Comparison of ENCODE assay signal across 17 cellular contexts in genomic region chr7:92827464-92827863, GRCh38. TPM values are rescaled to one million over a fixed set of nuclear protein-coding genes. Genes with fewer than 3 reads are reported as not detected.
A peak's percentile ranks its signal among the peaks of the same experiment; 100 is the strongest.
DNase-seq lines count a peak whose midpoint lies in the region; ATAC-seq and TF ChIP-seq lines count a peak whose summit lies in the region.
"Had no signal": no experiment of that assay in that cellular context is flagged by ENCODE, and none has a peak within 500 bp of the region (broad histone marks: within the 10 kb centered on the region; RNA-seq: fewer than 3 reads in every experiment).

No MANE protein-coding gene starts in this region.

- in situ Hi-C loops in mammary epithelial cell (cut with MboI; ENCODE audit: low sequenced_read_pairs in 2 of 2), result no loop called here

- DNase-seq in natural killer cell treated with Interleukin-12 subunit alpha and Interleukin-12 subunit beta and Interleukin-15 and Interleukin-18, amount 100 ng/mL, for 72 hours (ENCODE audit: low spot score), result no peak
- DNase-seq in natural killer cell (no peak), NCI-H69 (lab: John Stamatoyannopoulos, UW) (peak; percentile 58), mammary epithelial cell (no peak), type B pancreatic cell (ENCODE audit: extremely low spot score, unreplicated experiment) (no peak)
- DNase-seq: activated effector memory CD4-positive, alpha-beta T cell treated with anti-CD3 and anti-CD28 coated beads, Interleukin-2, amount 50 U/mL, for 16 hours; CD4-positive, alpha-beta T cell; MV-4-11; NCI-H2107; nucleus accumbens had no signal

- peak overlapping the region; percentile 60 for H3K4me3 Mint-ChIP-seq in natural killer cell treated with Interleukin-12 subunit alpha and Interleukin-12 subunit beta and Interleukin-15 and Interleukin-18, amount 100 ng/mL, for 72 hours
- no peak overlapping the region for H3K4me3 Mint-ChIP-seq in natural killer cell
- peak overlapping the region; percentile 6 for H3K4me3 Mint-ChIP-seq in type B pancreatic cell
- H3K4me3 Mint-ChIP-seq: CD4-positive, alpha-beta T cell had no signal

- WGBS in mammary epithelial cell (ENCODE audit: low coverage, missing lambda C conversion rate), result 61% methylated on average over 3 of the region's 3 CpGs

- ATAC-seq in natural killer cell treated with Interleukin-12 subunit alpha and Interleukin-12 subunit beta and Interleukin-15 and Interleukin-18, amount 100 ng/mL, for 72 hours, result no peak
- ATAC-seq in natural killer cell, result no peak
- no peak for ATAC-seq in HG03280 (IDR thresholded peaks at IDR 0.05; ENCODE audit: unreplicated experiment)
- ATAC-seq in HG03571 (IDR thresholded peaks at IDR 0.05; ENCODE audit: unreplicated experiment), result no peak
- ATAC-seq: activated CD4-positive, CD25-positive, alpha-beta regulatory T cell treated with anti-CD3 and anti-CD28 coated beads, Interleukin-2, amount 50 U/mL, for 24 hours; esophagus mucosa; HCT116 had no signal

- H3K36me3 Mint-ChIP-seq in natural killer cell treated with Interleukin-12 subunit alpha and Interleukin-12 subunit beta and Interleukin-15 and Interleukin-18, amount 100 ng/mL, for 72 hours, result peaks cover 64% of the 10 kb centered on the region
- no peaks in the 10 kb centered on the region for H3K36me3 Mint-ChIP-seq in natural killer cell
- peaks cover 28% of the 10 kb centered on the region for H3K36me3 Mint-ChIP-seq in type B pancreatic cell

- H3K36me3 ChIP-seq in mammary epithelial cell (ENCODE audit: insufficient read depth, low read length), result peaks cover 7% of the 10 kb centered on the region

- intact Hi-C loops in natural killer cell (cut with micrococcal nuclease), result no loop called here
- intact Hi-C loops in mammary epithelial cell (cut with micrococcal nuclease), result no loop called here

- H3K27me3 Mint-ChIP-seq in natural killer cell treated with Interleukin-12 subunit alpha and Interleukin-12 subunit beta and Interleukin-15 and Interleukin-18, amount 100 ng/mL, for 72 hours, result no peaks in the 10 kb centered on the region
- H3K27me3 Mint-ChIP-seq in natural killer cell (ENCODE audit: low read depth in 2 of 2) (no peaks in the 10 kb centered on the region), type B pancreatic cell (no peaks in the 10 kb centered on the region)
- H3K27me3 Mint-ChIP-seq: CD4-positive, alpha-beta T cell had no signal

- BruUV-seq in mammary epithelial cell (replicated peaks; lab: Mats Ljungman, UMichigan), result no TSS peak

- no peaks in the 10 kb centered on the region for H4K20me1 ChIP-seq in mammary epithelial cell (ENCODE audit: insufficient read depth, low read length)

- peak overlapping the region; percentile 20 for H3K27ac ChIP-seq in mammary epithelial cell (ENCODE audit: insufficient read depth, low read depth, low read length)
- H3K27ac ChIP-seq: SK-N-MC, skin epidermis had no signal

- H2AFZ ChIP-seq in mammary epithelial cell (ENCODE audit: low read depth, low read length), result no peak overlapping the region

- H3K9ac ChIP-seq in mammary epithelial cell (ENCODE audit: insufficient read depth, low read length), result no peak overlapping the region

- peaks cover 36% of the 10 kb centered on the region for H3K4me1 ChIP-seq in mammary epithelial cell (ENCODE audit: insufficient read depth, low read length)

- no peaks in the 10 kb centered on the region for H3K9me3 ChIP-seq in mammary epithelial cell (replicated peaks; ENCODE audit: insufficient read depth, low read length)

- dilution Hi-C loops in mammary epithelial cell (cut with HindIII; ENCODE audit: low sequenced_read_pairs), result no loop called here

- peak overlapping the region; percentile 22 for H3K4me2 ChIP-seq in mammary epithelial cell (ENCODE audit: insufficient read depth, low read depth, low read length)

- CTCF ChIA-PET in mammary epithelial cell (lab: Charles Lee; ENCODE audit: low non-redundant PET), result interaction anchor here (0.6 kb wide), 1 partner anchor 198 kb away, joined by 5 read pairs; no protein-coding TSS in a partner anchor

- TF ChIP-seq CTCF in natural killer cell (IDR thresholded peaks at IDR 0.05) (no peak), mammary epithelial cell (conservative IDR thresholded peaks at IDR 0.05 in 1 of 2, IDR thresholded peaks at IDR 0.05 in 1 of 2; ENCODE audit: extremely low read depth in 1 of 2, insufficient read depth in 1 of 2, low read depth in 1 of 2, low read length in 2 of 2) (no peak), type B pancreatic cell (conservative IDR thresholded peaks at IDR 0.05) (no peak)

- peaks cover 100% of the 10 kb centered on the region for H3K79me2 ChIP-seq in mammary epithelial cell (ENCODE audit: insufficient read depth, low read length)

- no peak overlapping the region for H3K4me3 ChIP-seq in mammary epithelial cell (replicated peaks in 1 of 3; ENCODE audit: insufficient read depth in 1 of 3, low read depth in 2 of 3, low read length in 3 of 3)
- H3K4me3 ChIP-seq: SK-N-MC, skin epidermis had no signal

- peaks cover 65 to 78% of the 10 kb centered on the region in 2 donors for H3K4me1 Mint-ChIP-seq in natural killer cell treated with Interleukin-12 subunit alpha and Interleukin-12 subunit beta and Interleukin-15 and Interleukin-18, amount 100 ng/mL, for 72 hours (ENCODE audit: low read depth in 2 of 2)
- peaks cover 63 to 69% of the 10 kb centered on the region in 2 donors for H3K4me1 Mint-ChIP-seq in natural killer cell
- H3K4me1 Mint-ChIP-seq in type B pancreatic cell (ENCODE audit: unreplicated experiment), result peaks cover 40% of the 10 kb centered on the region

- no peaks in the 10 kb centered on the region for H3K9me3 Mint-ChIP-seq in natural killer cell treated with Interleukin-12 subunit alpha and Interleukin-12 subunit beta and Interleukin-15 and Interleukin-18, amount 100 ng/mL, for 72 hours
- H3K9me3 Mint-ChIP-seq in natural killer cell (no peaks in the 10 kb centered on the region), type B pancreatic cell (no peaks in the 10 kb centered on the region)
- H3K9me3 Mint-ChIP-seq: CD4-positive, alpha-beta T cell had no signal

- no peaks in the 10 kb centered on the region for H3K27me3 ChIP-seq in mammary epithelial cell (ENCODE audit: insufficient read depth, low read length)

- H3K27ac Mint-ChIP-seq in natural killer cell treated with Interleukin-12 subunit alpha and Interleukin-12 subunit beta and Interleukin-15 and Interleukin-18, amount 100 ng/mL, for 72 hours, result peak overlapping the region; percentile 3 to 10
- peak overlapping the region in 1 of 2 donors; percentile 44 for H3K27ac Mint-ChIP-seq in natural killer cell
- H3K27ac Mint-ChIP-seq in type B pancreatic cell, result peak overlapping the region; percentile 3
- H3K27ac Mint-ChIP-seq: CD4-positive, alpha-beta T cell had no signal

RNA-seq across cellular contexts. Expression of gene CDK6, which starts 8.9 kb away (rescaled TPM):
- 100 to 1,000 TPM; 278 to 404 TPM for total RNA-seq in natural killer cell treated with Interleukin-12 subunit alpha and Interleukin-12 subunit beta and Interleukin-15 and Interleukin-18, amount 100 ng/mL, for 72 hours
- total RNA-seq in natural killer cell (10 to 100 TPM; 41.1 to 46.3 (median 45.1) TPM), mammary epithelial cell (100 to 1,000 TPM; 130 to 171 TPM), type B pancreatic cell (ENCODE audit: low replicate concordance) (51.9 and 68.5 TPM in 2 replicates)
- 49.2 TPM for polyA plus RNA-seq in mammary epithelial cell
- 277 TPM for polyA minus RNA-seq in mammary epithelial cell
